Comparison of ENCODE assay signal across 18 cellular contexts in genomic region chr11:121500717-121501116, GRCh38. TPM values are rescaled to one million over a fixed set of nuclear protein-coding genes. Genes with fewer than 3 reads are reported as not detected.
DNase-seq lines count a peak whose midpoint lies in the region; ATAC-seq, FAIRE-seq and TF ChIP-seq lines count a peak whose summit lies in the region.
"Had no signal": no experiment of that assay in that cellular context is flagged by ENCODE, and none has a peak within 500 bp of the region (broad histone marks: within the 10 kb centered on the region; RNA-seq: fewer than 3 reads in every experiment).

No MANE protein-coding gene starts in this region.

- peaks cover 54% of the 10 kb centered on the region for H3K4me1 Mint-ChIP-seq in activated T-cell treated with anti-CD3 and anti-CD28 coated beads, Interleukin-2, amount 50 U/mL, for 24 hours (ENCODE audit: low read depth)
- H3K4me1 Mint-ChIP-seq in activated naive CD8-positive, alpha-beta T cell treated with anti-CD3 and anti-CD28 coated beads for 36 hours = peaks cover 38% of the 10 kb centered on the region
- H3K4me1 Mint-ChIP-seq in stimulated activated naive CD8-positive, alpha-beta T cell treated with anti-CD3 and anti-CD28 coated beads, Interleukin-15, Interleukin-2, amounts not matched to agents 100 ng/mL and 50 ng/mL, for 24 hours (ENCODE audit: low read depth) = peaks cover 60% of the 10 kb centered on the region

- H3K4me3 Mint-ChIP-seq in activated T-cell treated with anti-CD3 and anti-CD28 coated beads, Interleukin-2, amount 50 U/mL, for 24 hours = no peak overlapping the region
- H3K4me3 Mint-ChIP-seq in activated naive CD8-positive, alpha-beta T cell treated with anti-CD3 and anti-CD28 coated beads for 36 hours = no peak overlapping the region
- H3K4me3 Mint-ChIP-seq in stimulated activated naive CD8-positive, alpha-beta T cell treated with anti-CD3 and anti-CD28 coated beads, Interleukin-15, Interleukin-2, amounts not matched to agents 100 ng/mL and 50 ng/mL, for 24 hours = no peak overlapping the region
- H3K4me3 Mint-ChIP-seq: HFFc6 had no signal

- peak overlapping the region; percentile 42 for H3K27ac Mint-ChIP-seq in activated T-cell treated with anti-CD3 and anti-CD28 coated beads, Interleukin-2, amount 50 U/mL, for 24 hours
- H3K27ac Mint-ChIP-seq in activated naive CD8-positive, alpha-beta T cell treated with anti-CD3 and anti-CD28 coated beads for 36 hours = peak overlapping the region; percentile 70
- peak overlapping the region; percentile 8 for H3K27ac Mint-ChIP-seq in stimulated activated naive CD8-positive, alpha-beta T cell treated with anti-CD3 and anti-CD28 coated beads, Interleukin-15, Interleukin-2, amounts not matched to agents 100 ng/mL and 50 ng/mL, for 24 hours
- H3K27ac Mint-ChIP-seq: HFFc6 had no signal

- no peak for DNase-seq in activated T-cell treated with anti-CD3 and anti-CD28 coated beads, Interleukin-2, amount 50 U/mL, for 24 hours
- no peak for DNase-seq in activated T-cell treated with anti-CD3 and anti-CD28 coated beads, Interleukin-2, amount 50 U/mL, for 1 hour
- DNase-seq in D721Med (ENCODE audit: insufficient read length, low spot score) (no peak), NOMO-1 treated with DMSO at 0.1 percent for 48 hours (lab: John Stamatoyannopoulos, UW; ENCODE audit: unreplicated experiment) (no peak), NCI-H1105 (lab: John Stamatoyannopoulos, UW) (no peak)
- DNase-seq in activated naive CD8-positive, alpha-beta T cell treated with anti-CD3 and anti-CD28 coated beads for 36 hours = no peak
- DNase-seq: ACHN; CD4-positive, CD25-positive, alpha-beta regulatory T cell; DMS153; DND-41; GDM1; HCEC 1CT; HFFc6 had no signal

- peak; percentile 6 for FAIRE-seq in D721Med (lab: Jason Lieb, UNC)
- FAIRE-seq: H1, HepG2, HTR-8/SVneo had no signal

- H3K9me3 Mint-ChIP-seq in activated T-cell treated with anti-CD3 and anti-CD28 coated beads, Interleukin-2, amount 50 U/mL, for 24 hours = peaks cover 12% of the 10 kb centered on the region
- H3K9me3 Mint-ChIP-seq in activated naive CD8-positive, alpha-beta T cell treated with anti-CD3 and anti-CD28 coated beads for 36 hours = peaks cover 15% of the 10 kb centered on the region
- peaks cover 10% of the 10 kb centered on the region for H3K9me3 Mint-ChIP-seq in stimulated activated naive CD8-positive, alpha-beta T cell treated with anti-CD3 and anti-CD28 coated beads, Interleukin-15, Interleukin-2, amounts not matched to agents 100 ng/mL and 50 ng/mL, for 24 hours
- H3K9me3 Mint-ChIP-seq: HFFc6 had no signal

- no peak for ATAC-seq in HG02884 (IDR thresholded peaks at IDR 0.05; ENCODE audit: unreplicated experiment)
- ATAC-seq: HepG2 had no signal

- TF ChIP-seq CTCF in D721Med (IDR thresholded peaks at IDR 0.05; ENCODE audit: insufficient read depth, missing control alignments) = no peak

- no peaks in the 10 kb centered on the region for H3K27me3 Mint-ChIP-seq in activated T-cell treated with anti-CD3 and anti-CD28 coated beads, Interleukin-2, amount 50 U/mL, for 24 hours
- H3K27me3 Mint-ChIP-seq in activated naive CD8-positive, alpha-beta T cell treated with anti-CD3 and anti-CD28 coated beads for 36 hours = no peaks in the 10 kb centered on the region
- no peaks in the 10 kb centered on the region for H3K27me3 Mint-ChIP-seq in stimulated activated naive CD8-positive, alpha-beta T cell treated with anti-CD3 and anti-CD28 coated beads, Interleukin-15, Interleukin-2, amounts not matched to agents 100 ng/mL and 50 ng/mL, for 24 hours
- H3K27me3 Mint-ChIP-seq: CD4-positive, CD25-positive, alpha-beta regulatory T cell had no signal

- H3K36me3 Mint-ChIP-seq in activated T-cell treated with anti-CD3 and anti-CD28 coated beads, Interleukin-2, amount 50 U/mL, for 24 hours (ENCODE audit: low read depth) = peaks cover 94% of the 10 kb centered on the region
- H3K36me3 Mint-ChIP-seq in activated naive CD8-positive, alpha-beta T cell treated with anti-CD3 and anti-CD28 coated beads for 36 hours = peaks cover 82% of the 10 kb centered on the region
- peaks cover 88% of the 10 kb centered on the region for H3K36me3 Mint-ChIP-seq in stimulated activated naive CD8-positive, alpha-beta T cell treated with anti-CD3 and anti-CD28 coated beads, Interleukin-15, Interleukin-2, amounts not matched to agents 100 ng/mL and 50 ng/mL, for 24 hours (ENCODE audit: low read depth)

RNA-seq across cellular contexts. Expression of gene SORL1, which starts 48.6 kb away (rescaled TPM):
- 10 to 100 TPM; 47.5 to 47.9 TPM for total RNA-seq in activated naive CD8-positive, alpha-beta T cell treated with anti-CD3 and anti-CD28 coated beads for 36 hours

Comparison
In these comparisons a context has a peak if more than half of its experiments do, and no peak if none do; other contexts are left out.
1. H3K27ac Mint-ChIP-seq: peak in every context shown above with its lines; median percentile 70 in activated naive CD8-positive, alpha-beta T cell treated with anti-CD3 and anti-CD28 coated beads for 36 hours; 42 in activated T-cell treated with anti-CD3 and anti-CD28 coated beads, Interleukin-2, amount 50 U/mL, for 24 hours; 8 in stimulated activated naive CD8-positive, alpha-beta T cell treated with anti-CD3 and anti-CD28 coated beads, Interleukin-15, Interleukin-2, amounts not matched to agents 100 ng/mL and 50 ng/mL, for 24 hours.